Comparison of ENCODE assay signal across 17 cellular contexts in the genomic region with DNA sequence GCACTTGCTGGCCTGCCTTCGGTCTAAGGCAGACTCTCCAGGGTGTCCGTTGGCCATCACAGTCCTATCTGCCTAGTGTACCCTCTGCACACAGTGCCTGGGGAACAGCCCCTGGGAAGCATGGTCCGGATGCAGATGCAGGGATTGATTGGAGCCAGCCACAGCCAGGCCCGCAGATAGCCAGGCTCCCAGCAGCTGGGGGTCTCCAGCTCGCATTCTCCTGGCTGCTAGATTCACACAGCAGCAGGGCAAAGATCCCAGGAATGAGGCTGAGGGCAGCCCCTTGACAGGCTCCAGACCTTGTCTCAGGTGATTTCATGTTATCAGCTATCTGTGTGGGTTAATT. TPM values are rescaled to one million over a fixed set of nuclear protein-coding genes. Genes with fewer than 3 reads are reported as not detected.
DNase-seq lines count a peak whose midpoint lies in the region; ATAC-seq, FAIRE-seq and TF ChIP-seq lines count a peak whose summit lies in the region.
"Had no signal": no experiment of that assay in that cellular context is flagged by ENCODE, and none has a peak within 500 bp of the region (broad histone marks: within the 10 kb centered on the region; RNA-seq: fewer than 3 reads in every experiment).

No MANE protein-coding gene starts in this region.

- BruUV-seq in mammary epithelial cell (replicated peaks; lab: Mats Ljungman, UMichigan) (TSS peak; percentile 67), HepG2 (replicated peaks; lab: Mats Ljungman, UMichigan) (no TSS peak)

- H3K4me3 ChIP-seq in mammary epithelial cell (replicated peaks in 1 of 3; ENCODE audit: insufficient read depth in 1 of 3, low read depth in 2 of 3, low read length in 3 of 3) (no peak overlapping the region), HepG2 (replicated peaks in 1 of 3; ENCODE audit: insufficient read depth in 1 of 3, low read depth in 2 of 3, low read length in 3 of 3) (no peak overlapping the region), tibial artery (no peak overlapping the region)
- no peak overlapping the region for H3K4me3 ChIP-seq in CD4-positive, alpha-beta memory T cell (ENCODE audit: low read length in 2 of 2)
- H3K4me3 ChIP-seq: hepatocyte, Peyer's patch had no signal

- no peak for TF ChIP-seq EP300 in HepG2 (IDR thresholded peaks at IDR 0.05; ENCODE audit: low read depth in 2 of 2, low read length in 2 of 2)
- TF ChIP-seq EP300 in HepG2 (CRISPR knock-in tag; IDR thresholded peaks at IDR 0.05; ENCODE audit: borderline replicate concordance), result no peak

- no peak overlapping the region for H3K4me3 Mint-ChIP-seq in activated CD4-positive, alpha-beta T cell treated with anti-CD3 and anti-CD28 coated beads, Interleukin-2, amount 10 ng/mL, durations not matched to agents 24 days and 14 days
- H3K4me3 Mint-ChIP-seq in CD4-positive, alpha-beta memory T cell, result no peak overlapping the region
- H3K4me3 Mint-ChIP-seq: activated naive CD8-positive, alpha-beta T cell treated with anti-CD3 and anti-CD28 coated beads for 36 hours had no signal

- no peaks in the 10 kb centered on the region for H3K27me3 Mint-ChIP-seq in activated CD4-positive, alpha-beta T cell treated with anti-CD3 and anti-CD28 coated beads, Interleukin-2, amount 10 ng/mL, durations not matched to agents 24 days and 14 days
- H3K27me3 Mint-ChIP-seq in CD4-positive, alpha-beta memory T cell, result no peaks in the 10 kb centered on the region
- H3K27me3 Mint-ChIP-seq: activated naive CD8-positive, alpha-beta T cell treated with anti-CD3 and anti-CD28 coated beads for 36 hours had no signal

- H2AFZ ChIP-seq in mammary epithelial cell (ENCODE audit: low read depth, low read length) (peak overlapping the region; percentile 53), HepG2 (ENCODE audit: low read length) (no peak overlapping the region)
- H2AFZ ChIP-seq: hepatocyte had no signal

- H3K9me3 ChIP-seq in mammary epithelial cell (replicated peaks; ENCODE audit: insufficient read depth, low read length) (no peaks in the 10 kb centered on the region), HepG2 (ENCODE audit: low read length) (no peaks in the 10 kb centered on the region), tibial artery (no peaks in the 10 kb centered on the region)
- H3K9me3 ChIP-seq in CD4-positive, alpha-beta memory T cell (ENCODE audit: control insufficient read depth in 1 of 2, low read length in 2 of 2), result no peaks in the 10 kb centered on the region
- H3K9me3 ChIP-seq: Peyer's patch had no signal

- no peaks in the 10 kb centered on the region for H4K20me1 ChIP-seq in mammary epithelial cell (ENCODE audit: insufficient read depth, low read length)
- no peaks in the 10 kb centered on the region for H4K20me1 ChIP-seq in HepG2 (ENCODE audit: insufficient read depth, low read length)

- H3K9me3 Mint-ChIP-seq in activated CD4-positive, alpha-beta T cell treated with anti-CD3 and anti-CD28 coated beads, Interleukin-2, amount 10 ng/mL, durations not matched to agents 24 days and 14 days, result no peaks in the 10 kb centered on the region
- no peaks in the 10 kb centered on the region for H3K9me3 Mint-ChIP-seq in CD4-positive, alpha-beta memory T cell
- H3K9me3 Mint-ChIP-seq: activated naive CD8-positive, alpha-beta T cell treated with anti-CD3 and anti-CD28 coated beads for 36 hours had no signal

- peaks cover 6% of the 10 kb centered on the region for H3K36me3 ChIP-seq in mammary epithelial cell (ENCODE audit: insufficient read depth, low read length)
- H3K36me3 ChIP-seq in HepG2 (replicated peaks in 1 of 2; ENCODE audit: control insufficient read depth in 1 of 2, insufficient read depth in 2 of 2, low read length in 2 of 2), result peaks cover 14 to 54% of the 10 kb centered on the region in 2 experiments; a peak in 4 of 5 replicates
- peaks cover 0 to 13% (median 0%) of the 10 kb centered on the region in 3 donors for H3K36me3 ChIP-seq in tibial artery
- H3K36me3 ChIP-seq in CD4-positive, alpha-beta memory T cell (ENCODE audit: insufficient read depth, low read length), result peaks cover 7% of the 10 kb centered on the region

- dilution Hi-C loops in mammary epithelial cell (cut with HindIII; ENCODE audit: low sequenced_read_pairs), result no loop called here

- no peak for DNase-seq in activated CD4-positive, alpha-beta T cell treated with anti-CD3 and anti-CD28 coated beads, Interleukin-2, amount 10 ng/mL, durations not matched to agents 24 days and 14 days
- DNase-seq in activated CD4-positive, alpha-beta T cell treated with anti-CD3 and anti-CD28 coated beads, Interleukin-2, amount 50 U/mL, for 48 hours, result no peak
- no peak for DNase-seq in mammary epithelial cell
- DNase-seq in HepG2 (ENCODE audit: low spot score), result no peak
- no peak for DNase-seq in tibial artery
- DNase-seq in CD4-positive, alpha-beta memory T cell, result no peak
- DNase-seq in sciatic nerve (ENCODE audit: low spot score), result no peak
- DNase-seq: activated naive CD8-positive, alpha-beta T cell treated with anti-CD3 and anti-CD28 coated beads for 36 hours; cerebellar nuclear complex; COR-L47; MM.1S; NCI-H187 treated with DMSO at 0.1 percent for 48 hours; NCI-H510A treated with DMSO at 0.1 percent for 48 hours; Peyer's patch had no signal

- intact Hi-C loops in activated CD4-positive, alpha-beta T cell treated with anti-CD3 and anti-CD28 coated beads, Interleukin-2, amount 10 ng/mL, durations not matched to agents 24 days and 14 days (cut with micrococcal nuclease), result no loop called here
- intact Hi-C loops in mammary epithelial cell (cut with micrococcal nuclease), result loop anchor here (5.0 kb wide), 1 partner anchor 44 kb away; a partner anchor contains a TSS
- intact Hi-C loops in HepG2 (cut with micrococcal nuclease; ENCODE audit: unreplicated experiment), result no loop called here
- intact Hi-C loops in tibial artery (cut with DNase I; ENCODE audit: low total_unique reads), result no loop called here
- intact Hi-C loops in CD4-positive, alpha-beta memory T cell (cut with micrococcal nuclease), result no loop called here
- intact Hi-C loops in sciatic nerve (cut with DNase I), result no loop called here

- TF ChIP-seq POLR2A in HepG2 (IDR thresholded peaks at IDR 0.05; ENCODE audit: insufficient read depth in 1 of 2, low read depth in 2 of 2, low read length in 2 of 2), result no peak

- CTCF ChIA-PET in mammary epithelial cell (lab: Charles Lee; ENCODE audit: low non-redundant PET) (no interaction called here), HepG2 (lab: Yijun Ruan, JAX; ENCODE audit: low intra/inter-chr PET ratio, low total read pairs) (no interaction called here)
- CTCF ChIA-PET in CD4-positive, alpha-beta memory T cell (lab: Charles Lee; ENCODE audit: partially characterized antibody), result no interaction called here

- H3K79me2 ChIP-seq in mammary epithelial cell (ENCODE audit: insufficient read depth, low read length) (no peaks in the 10 kb centered on the region), HepG2 (ENCODE audit: insufficient read depth, low read length) (no peaks in the 10 kb centered on the region)
- H3K79me2 ChIP-seq: hepatocyte had no signal

- peak overlapping the region; percentile 19 for H3K27ac Mint-ChIP-seq in activated CD4-positive, alpha-beta T cell treated with anti-CD3 and anti-CD28 coated beads, Interleukin-2, amount 10 ng/mL, durations not matched to agents 24 days and 14 days
- H3K27ac Mint-ChIP-seq in CD4-positive, alpha-beta memory T cell, result no peak overlapping the region
- H3K27ac Mint-ChIP-seq: activated naive CD8-positive, alpha-beta T cell treated with anti-CD3 and anti-CD28 coated beads for 36 hours had no signal

- no peaks in the 10 kb centered on the region for H3K27me3 ChIP-seq in mammary epithelial cell (ENCODE audit: insufficient read depth, low read length)
- no peaks in the 10 kb centered on the region for H3K27me3 ChIP-seq in HepG2 (ENCODE audit: control insufficient read depth in 1 of 2, insufficient read depth in 2 of 2, low read length in 2 of 2)
- no peaks in the 10 kb centered on the region for H3K27me3 ChIP-seq in tibial artery
- H3K27me3 ChIP-seq in CD4-positive, alpha-beta memory T cell (ENCODE audit: insufficient read depth, low read length), result no peaks in the 10 kb centered on the region
- H3K27me3 ChIP-seq: hepatocyte, Peyer's patch had no signal

- H3K4me1 ChIP-seq in mammary epithelial cell (ENCODE audit: insufficient read depth, low read length) (peaks cover 29% of the 10 kb centered on the region), HepG2 (ENCODE audit: insufficient read depth, low read length) (peaks cover 60% of the 10 kb centered on the region), tibial artery (peaks cover 0 to 31% (median 23%) of the 10 kb centered on the region in 4 donors)
- peaks cover 16% of the 10 kb centered on the region for H3K4me1 ChIP-seq in CD4-positive, alpha-beta memory T cell (ENCODE audit: insufficient read depth, low read length)

- H3K4me1 Mint-ChIP-seq in activated CD4-positive, alpha-beta T cell treated with anti-CD3 and anti-CD28 coated beads, Interleukin-2, amount 10 ng/mL, durations not matched to agents 24 days and 14 days, result peaks cover 30% of the 10 kb centered on the region
- H3K4me1 Mint-ChIP-seq in CD4-positive, alpha-beta memory T cell, result peaks cover 6 to 22% (median 16%) of the 10 kb centered on the region in 4 donors

- TF ChIP-seq RAD21 in HepG2 (CRISPR knock-in tag; IDR thresholded peaks at IDR 0.05), result no peak

- peaks cover 33% of the 10 kb centered on the region for H3K36me3 Mint-ChIP-seq in activated CD4-positive, alpha-beta T cell treated with anti-CD3 and anti-CD28 coated beads, Interleukin-2, amount 10 ng/mL, durations not matched to agents 24 days and 14 days (ENCODE audit: low read depth)
- peaks cover 18 to 19% of the 10 kb centered on the region in 2 donors for H3K36me3 Mint-ChIP-seq in CD4-positive, alpha-beta memory T cell

- H3K27ac ChIP-seq in mammary epithelial cell (ENCODE audit: insufficient read depth, low read depth, low read length), result peak overlapping the region; percentile 95
- peak overlapping the region; percentile 19 for H3K27ac ChIP-seq in HepG2 (ENCODE audit: extremely low read length, insufficient read depth, low read length)
- H3K27ac ChIP-seq in tibial artery, result peak overlapping the region; percentile 75 to 86
- no peak overlapping the region for H3K27ac ChIP-seq in CD4-positive, alpha-beta memory T cell (ENCODE audit: low read depth, low read length)
- H3K27ac ChIP-seq: Peyer's patch had no signal

- TF ChIP-seq CTCF in mammary epithelial cell (conservative IDR thresholded peaks at IDR 0.05 in 1 of 2, IDR thresholded peaks at IDR 0.05 in 1 of 2; ENCODE audit: extremely low read depth in 1 of 2, insufficient read depth in 1 of 2, low read depth in 1 of 2, low read length in 2 of 2) (no peak), HepG2 (CRISPR knock-in tag; IDR thresholded peaks at IDR 0.05) (no peak), tibial artery (IDR thresholded peaks at IDR 0.05) (no peak)

- H3K4me2 ChIP-seq in mammary epithelial cell (ENCODE audit: insufficient read depth, low read depth, low read length) (no peak overlapping the region), HepG2 (ENCODE audit: low read depth, low read length) (no peak overlapping the region)
- H3K4me2 ChIP-seq: hepatocyte had no signal

- no peak overlapping the region for H3K9ac ChIP-seq in mammary epithelial cell (ENCODE audit: insufficient read depth, low read length)
- no peak overlapping the region for H3K9ac ChIP-seq in HepG2 (ENCODE audit: insufficient read depth, low read depth, low read length)

- no peak for FAIRE-seq in HepG2 (lab: Jason Lieb, UNC)

- WGBS in mammary epithelial cell (ENCODE audit: low coverage, missing lambda C conversion rate), result 82% methylated on average over 4 of the region's 5 CpGs
- WGBS in HepG2 (ENCODE audit: low lambda C conversion rate), result 100% methylated on average over 1 of the region's 5 CpGs

- ATAC-seq in HepG2, result no peak
- no peak for ATAC-seq in sciatic nerve
- ATAC-seq in GM18511 (IDR thresholded peaks at IDR 0.05; ENCODE audit: unreplicated experiment), result no peak
- ATAC-seq: activated CD4-positive, CD25-positive, alpha-beta regulatory T cell treated with anti-CD3 and anti-CD28 coated beads, Interleukin-2, amount 50 U/mL, for 24 hours had no signal

- POLR2A ChIA-PET in HepG2 (lab: Yijun Ruan, JAX), result interaction anchor here (0.9 to 4.8 kb wide), 3 partner anchors 14 to 42 kb away, joined by 3 to 117 read pairs (median 38); a partner anchor contains a TSS
- POLR2A ChIA-PET in CD4-positive, alpha-beta memory T cell (lab: Charles Lee; ENCODE audit: partially characterized antibody), result no interaction called here

- in situ Hi-C loops in mammary epithelial cell (cut with MboI; ENCODE audit: low sequenced_read_pairs in 2 of 2) (no loop called here), HepG2 (cut with HindIII; ENCODE audit: extremely low pct_ligation_motif_present, low pct_unique_long_range_greater_than_20kb) (no loop called here)

RNA-seq across cellular contexts. Expression of a gene that starts 41.4 kb away (rescaled TPM):
- total RNA-seq in activated CD4-positive, alpha-beta T cell treated with anti-CD3 and anti-CD28 coated beads, Interleukin-2, amount 10 ng/mL, durations not matched to agents 24 days and 14 days, result 4.5 and 5.1 TPM in 2 replicates
- total RNA-seq in mammary epithelial cell (10 to 100 TPM in 1 of 2 donors, 1 to 10 TPM in 1; 2.5 to 16.9 TPM), HepG2 (2016; rRNA removed; fragmentation: Illumina TruSeq; extraction: Trizol) (13.1 and 15.3 TPM in 2 replicates), sciatic nerve (6.4 TPM)
- polyA plus RNA-seq in mammary epithelial cell (7.9 TPM), HepG2 (2011; rRNA removed) (23.3 and 27.9 TPM in 2 replicates)
- 6.2 TPM for polyA minus RNA-seq in mammary epithelial cell
- total RNA-seq in HepG2 (2016; cell fraction: cytosol; rRNA removed; fragmentation: Illumina TruSeq; extraction: Trizol; ENCODE audit: low read depth), result 1.5 and 1.7 TPM in 2 replicates
- total RNA-seq in HepG2 (2016; cell fraction: insoluble cytoplasmic fraction; rRNA removed; fragmentation: Illumina TruSeq; extraction: Trizol), result 12.7 and 14.4 TPM in 2 replicates
- 5.2 TPM in 2 replicates for total RNA-seq in HepG2 (2016; cell fraction: membrane; rRNA removed; fragmentation: Illumina TruSeq; extraction: Trizol)
- 8.0 and 8.2 TPM in 2 replicates for total RNA-seq in HepG2 (2016; cell fraction: nucleus; rRNA removed; fragmentation: Illumina TruSeq; extraction: Trizol)
- 20.5 and 24.9 TPM in 2 replicates for polyA plus RNA-seq in HepG2 (2011; cell fraction: cytosol; rRNA removed)
- polyA plus RNA-seq in HepG2 (2011; cell fraction: nucleus; rRNA removed), result 10.1 and 12.7 TPM in 2 replicates
- 12.4 and 13.3 TPM in 2 replicates for polyA plus RNA-seq in HepG2 (2012)
- 0.59 and 0.79 TPM in 2 replicates for polyA plus RNA-seq in HepG2 (2016; cell fraction: cytosol; fragmentation: Illumina TruSeq; extraction: Trizol; ENCODE audit: low read depth)
- polyA plus RNA-seq in HepG2 (2016; cell fraction: insoluble cytoplasmic fraction; fragmentation: Illumina TruSeq; extraction: Trizol; ENCODE audit: low read depth), result 11.6 and 13.6 TPM in 2 replicates
- 1.8 and 2.2 TPM in 2 replicates for polyA plus RNA-seq in HepG2 (2016; cell fraction: membrane; fragmentation: Illumina TruSeq; extraction: Trizol; ENCODE audit: low read depth)
- 9.0 and 10.2 TPM in 2 replicates for polyA plus RNA-seq in HepG2 (2016; cell fraction: nucleus; fragmentation: Illumina TruSeq; extraction: Trizol; ENCODE audit: insufficient read depth, low read depth)
- polyA minus RNA-seq in HepG2 (2011; rRNA and poly(A)+ RNA removed; ENCODE audit: low replicate concordance), result 11.7 and 37.7 TPM in 2 replicates
- 15.0 and 20.4 TPM in 2 replicates for polyA minus RNA-seq in HepG2 (2011; cell fraction: cytosol; rRNA and poly(A)+ RNA removed)
- polyA minus RNA-seq in HepG2 (2011; cell fraction: nucleus; rRNA and poly(A)+ RNA removed), result 9.5 and 12.4 TPM in 2 replicates
- total RNA-seq in CD4-positive, alpha-beta memory T cell, result 1 to 10 TPM; 4.8 to 5.3 TPM
- polyA plus RNA-seq in CD4-positive, alpha-beta memory T cell, result 1 to 10 TPM; 4.4 to 5.8 TPM

RNA-seq across cellular contexts. Expression of a gene that starts 42.1 kb away (rescaled TPM):
- 70.9 and 74.4 TPM in 2 replicates for total RNA-seq in activated CD4-positive, alpha-beta T cell treated with anti-CD3 and anti-CD28 coated beads, Interleukin-2, amount 10 ng/mL, durations not matched to agents 24 days and 14 days
- 10 to 100 TPM; 16.7 to 28.7 TPM for total RNA-seq in mammary epithelial cell
- polyA plus RNA-seq in mammary epithelial cell, result 18.8 TPM
- 51.1 TPM for polyA minus RNA-seq in mammary epithelial cell
- 21.9 and 23.9 TPM in 2 replicates for total RNA-seq in HepG2 (2016; rRNA removed; fragmentation: Illumina TruSeq; extraction: Trizol)
- total RNA-seq in HepG2 (2016; cell fraction: cytosol; rRNA removed; fragmentation: Illumina TruSeq; extraction: Trizol; ENCODE audit: low read depth), result 6.6 and 7.4 TPM in 2 replicates
- 20.1 and 20.5 TPM in 2 replicates for total RNA-seq in HepG2 (2016; cell fraction: insoluble cytoplasmic fraction; rRNA removed; fragmentation: Illumina TruSeq; extraction: Trizol)
- total RNA-seq in HepG2 (2016; cell fraction: membrane; rRNA removed; fragmentation: Illumina TruSeq; extraction: Trizol), result 26.1 and 26.9 TPM in 2 replicates
- total RNA-seq in HepG2 (2016; cell fraction: nucleus; rRNA removed; fragmentation: Illumina TruSeq; extraction: Trizol), result 23.9 and 28.8 TPM in 2 replicates
- 12.1 and 17.1 TPM in 2 replicates for polyA plus RNA-seq in HepG2 (2011; rRNA removed)
- 12.0 and 14.6 TPM in 2 replicates for polyA plus RNA-seq in HepG2 (2011; cell fraction: cytosol; rRNA removed)
- polyA plus RNA-seq in HepG2 (2011; cell fraction: nucleus; rRNA removed), result 28.5 and 29.0 TPM in 2 replicates
- 21.4 and 21.6 TPM in 2 replicates for polyA plus RNA-seq in HepG2 (2012)
- polyA plus RNA-seq in HepG2 (2016; cell fraction: cytosol; fragmentation: Illumina TruSeq; extraction: Trizol; ENCODE audit: low read depth), result 7.7 and 8.7 TPM in 2 replicates
- 25.2 and 26.4 TPM in 2 replicates for polyA plus RNA-seq in HepG2 (2016; cell fraction: insoluble cytoplasmic fraction; fragmentation: Illumina TruSeq; extraction: Trizol; ENCODE audit: low read depth)
- 25.5 and 26.0 TPM in 2 replicates for polyA plus RNA-seq in HepG2 (2016; cell fraction: membrane; fragmentation: Illumina TruSeq; extraction: Trizol; ENCODE audit: low read depth)
- polyA plus RNA-seq in HepG2 (2016; cell fraction: nucleus; fragmentation: Illumina TruSeq; extraction: Trizol; ENCODE audit: insufficient read depth, low read depth), result 29.9 and 30.2 TPM in 2 replicates
- polyA minus RNA-seq in HepG2 (2011; rRNA and poly(A)+ RNA removed; ENCODE audit: low replicate concordance), result 33.5 and 56.4 TPM in 2 replicates
- 8.4 and 9.5 TPM in 2 replicates for polyA minus RNA-seq in HepG2 (2011; cell fraction: cytosol; rRNA and poly(A)+ RNA removed)
- 60.3 and 66.9 TPM in 2 replicates for polyA minus RNA-seq in HepG2 (2011; cell fraction: nucleus; rRNA and poly(A)+ RNA removed)
- total RNA-seq in CD4-positive, alpha-beta memory T cell, result 10 to 100 TPM; 76.1 to 79.3 TPM
- 10 to 100 TPM in 1 of 2 donors, 1 to 10 TPM in 1; 8.4 to 20.1 TPM for polyA plus RNA-seq in CD4-positive, alpha-beta memory T cell
- 31.7 TPM for total RNA-seq in sciatic nerve
